8 cellular contexts compared by ENCODE assay signal in genomic region chr12:89461649-89462612, GRCh38.
A peak's percentile ranks its signal among the peaks of the same experiment; 100 is the strongest.
DNase-seq lines count a peak whose midpoint lies in the region; ATAC-seq and TF ChIP-seq lines count a peak whose summit lies in the region.

No MANE protein-coding gene starts in this region.

- intact Hi-C loops in activated CD8-positive, alpha-beta T cell treated with anti-CD3 and anti-CD28 coated beads for 36 hours (cut with micrococcal nuclease): loop anchor here (1.0 to 10.0 kb wide), 5 partner anchors 110 to 443 kb away; partner anchors contain the start of gene DUSP6

- DNase-seq in COLO829 (ENCODE audit: low spot score): peak; percentile 79
- peak; percentile 33 for DNase-seq in NCI-H2171 (lab: John Stamatoyannopoulos, UW)
- DNase-seq in activated CD8-positive, alpha-beta T cell treated with anti-CD3 and anti-CD28 coated beads for 36 hours: no peak
- peak; percentile 43 for DNase-seq in germinal center (ENCODE audit: low spot score)
- DNase-seq in progenitor cell of endocrine pancreas (ENCODE audit: low spot score, unreplicated experiment): no peak
- DNase-seq in cortex of kidney (lab: John Stamatoyannopoulos, UW): no peak

- peak overlapping the region; percentile 46 for H3K4me3 Mint-ChIP-seq in activated CD8-positive, alpha-beta T cell treated with anti-CD3 and anti-CD28 coated beads for 36 hours
- H3K4me3 Mint-ChIP-seq in progenitor cell of endocrine pancreas (ENCODE audit: low read depth): no peak overlapping the region

- TF ChIP-seq CTCF in activated CD8-positive, alpha-beta T cell treated with anti-CD3 and anti-CD28 coated beads for 36 hours (IDR thresholded peaks at IDR 0.05): peak; percentile 76
- TF ChIP-seq CTCF in progenitor cell of endocrine pancreas (IDR thresholded peaks at IDR 0.05; ENCODE audit: unreplicated experiment): peak; percentile 68

- ATAC-seq in GM19035 (IDR thresholded peaks at IDR 0.05; ENCODE audit: unreplicated experiment) (peak; percentile 96), HG03139 (IDR thresholded peaks at IDR 0.05; ENCODE audit: unreplicated experiment) (peak; percentile 89)
- ATAC-seq in activated CD8-positive, alpha-beta T cell treated with anti-CD3 and anti-CD28 coated beads for 36 hours: peak; percentile 91

- H3K36me3 Mint-ChIP-seq in activated CD8-positive, alpha-beta T cell treated with anti-CD3 and anti-CD28 coated beads for 36 hours (ENCODE audit: low read depth): peaks cover 18% of the 10 kb centered on the region
- peaks cover 2% of the 10 kb centered on the region for H3K36me3 Mint-ChIP-seq in progenitor cell of endocrine pancreas (ENCODE audit: insufficient read depth)

- H3K4me1 Mint-ChIP-seq in activated CD8-positive, alpha-beta T cell treated with anti-CD3 and anti-CD28 coated beads for 36 hours (ENCODE audit: low read depth): peaks cover 32% of the 10 kb centered on the region
- H3K4me1 Mint-ChIP-seq in progenitor cell of endocrine pancreas (ENCODE audit: low read depth): peaks cover 9% of the 10 kb centered on the region

- CTCF ChIA-PET in activated CD8-positive, alpha-beta T cell treated with anti-CD3 and anti-CD28 coated beads for 36 hours (lab: Charles Lee): interaction anchor here (0.6 to 5.3 kb wide), 47 partner anchors 9 to 452 kb away, joined by 3 to 78 read pairs (median 4); partner anchors contain the start of genes DUSP6 and GALNT4

- peak overlapping the region; percentile 79 for H3K27ac Mint-ChIP-seq in activated CD8-positive, alpha-beta T cell treated with anti-CD3 and anti-CD28 coated beads for 36 hours
- no peak overlapping the region for H3K27ac Mint-ChIP-seq in progenitor cell of endocrine pancreas

- H3K27me3 Mint-ChIP-seq in activated CD8-positive, alpha-beta T cell treated with anti-CD3 and anti-CD28 coated beads for 36 hours: no peaks in the 10 kb centered on the region
- H3K27me3 Mint-ChIP-seq in progenitor cell of endocrine pancreas: no peaks in the 10 kb centered on the region

- H3K9me3 Mint-ChIP-seq in activated CD8-positive, alpha-beta T cell treated with anti-CD3 and anti-CD28 coated beads for 36 hours: no peaks in the 10 kb centered on the region
- H3K9me3 Mint-ChIP-seq in progenitor cell of endocrine pancreas (ENCODE audit: low read depth): no peaks in the 10 kb centered on the region

- POLR2A ChIA-PET in activated CD8-positive, alpha-beta T cell treated with anti-CD3 and anti-CD28 coated beads for 36 hours (lab: Charles Lee): interaction anchor here (0.6 to 1.3 kb wide), 4 partner anchors 14 to 446 kb away, joined by 3 to 4 read pairs (median 4); no protein-coding TSS in a partner anchor

Comparison
In these comparisons a context has a peak if more than half of its experiments do, and no peak if none do; other contexts are left out.
1. DNase-seq: peak in COLO829 (single experiment), NCI-H2171 (single experiment) and germinal center (single experiment); none in activated CD8-positive, alpha-beta T cell treated with anti-CD3 and anti-CD28 coated beads for 36 hours (single experiment), progenitor cell of endocrine pancreas (single experiment) and cortex of kidney (single experiment).
2. Peak in every context shown above with its lines, with median percentiles within 50 percentile points of each other: ATAC-seq.